In genomic region chrX:139889760-139890159, GRCh38 we compare ENCODE assay signal across 18 cellular contexts. TPM values are rescaled to one million over a fixed set of nuclear protein-coding genes. Genes with fewer than 3 reads are reported as not detected.
DNase-seq lines count a peak whose midpoint lies in the region; ATAC-seq and TF ChIP-seq lines count a peak whose summit lies in the region.
"Had no signal": no experiment of that assay in that cellular context is flagged by ENCODE, and none has a peak within 500 bp of the region (broad histone marks: within the 10 kb centered on the region; RNA-seq: fewer than 3 reads in every experiment).

No MANE protein-coding gene starts in this region.

- no peaks in the 10 kb centered on the region for H3K36me3 ChIP-seq in kidney epithelial cell (ENCODE audit: control insufficient read depth, insufficient read depth, low read length)
- H3K36me3 ChIP-seq: BE2C, right atrium auricular region, thyroid gland had no signal

- ATAC-seq in HG03095 (IDR thresholded peaks at IDR 0.05; ENCODE audit: unreplicated experiment) (no peak), GM21825 (IDR thresholded peaks at IDR 0.05; ENCODE audit: unreplicated experiment) (no peak)

- TF ChIP-seq CTCF in AG10803 (conservative IDR thresholded peaks at IDR 0.05; ENCODE audit: low read length) (no peak), kidney epithelial cell (IDR thresholded peaks at IDR 0.05; ENCODE audit: insufficient read depth, low read length, poor library complexity, severe bottlenecking) (no peak)

- DNase-seq in AG10803 (ENCODE audit: low read depth) = peak; percentile 35
- DNase-seq in HT1080 (ENCODE audit: low read depth) = peak; percentile 29
- DNase-seq in astrocyte of the hippocampus (ENCODE audit: low read depth, low spot score) = peak; percentile 34
- peak; percentile 10 for DNase-seq in kidney epithelial cell (ENCODE audit: low read depth)
- no peak for DNase-seq in AML-193 (lab: John Stamatoyannopoulos, UW)
- no peak for DNase-seq in NCI-H510A treated with DMSO at 0.1 percent for 48 hours (lab: John Stamatoyannopoulos, UW)
- DNase-seq: activated CD4-positive, alpha-beta memory T cell treated with anti-CD3 and anti-CD28 coated beads, Interleukin-2, amount 10 ng/mL, durations not matched to agents 7 days and 5 days; amniotic stem cell; BE2C; cortex of kidney; DMS53; NCI-H510A; stimulated activated CD4-positive, alpha-beta T cell treated with anti-CD3 and anti-CD28 coated beads, Interleukin-2, amount 100 ng/mL, for 24 hours; thyroid gland had no signal

- H3K27me3 ChIP-seq in kidney epithelial cell (ENCODE audit: control insufficient read depth, insufficient read depth, low read length) = no peaks in the 10 kb centered on the region
- H3K27me3 ChIP-seq: BE2C, right atrium auricular region, thyroid gland had no signal

- H3K4me3 ChIP-seq in AG10803 (ENCODE audit: low read length) (no peak overlapping the region), kidney epithelial cell (ENCODE audit: low read depth, low read length) (no peak overlapping the region)
- H3K4me3 ChIP-seq: right atrium auricular region, SK-N-MC, thyroid gland had no signal

RNA-seq across cellular contexts. Expression of gene ATP11C, which starts 43.1 kb away (rescaled TPM):
- total RNA-seq in HT1080 (2014; rRNA removed; shearing (Covaris generic)) = 20.9 and 27.0 TPM in 2 replicates
- 26.3 and 34.7 TPM in 2 replicates for polyA plus RNA-seq in HT1080 (2015; cell fraction: cytosol; rRNA removed)
- 38.9 and 53.5 TPM in 2 replicates for polyA plus RNA-seq in HT1080 (2015; cell fraction: nucleus; rRNA removed)
- 23.1 and 32.4 TPM in 2 replicates for total RNA-seq in kidney epithelial cell

Comparison
In these comparisons a context has a peak if more than half of its experiments do, and no peak if none do; other contexts are left out.
1. DNase-seq: peak in AG10803 (single experiment), HT1080 (single experiment), astrocyte of the hippocampus (single experiment) and kidney epithelial cell (single experiment); none in AML-193 (0 of 2) and NCI-H510A treated with DMSO at 0.1 percent for 48 hours (single experiment).